In the genomic region with DNA sequence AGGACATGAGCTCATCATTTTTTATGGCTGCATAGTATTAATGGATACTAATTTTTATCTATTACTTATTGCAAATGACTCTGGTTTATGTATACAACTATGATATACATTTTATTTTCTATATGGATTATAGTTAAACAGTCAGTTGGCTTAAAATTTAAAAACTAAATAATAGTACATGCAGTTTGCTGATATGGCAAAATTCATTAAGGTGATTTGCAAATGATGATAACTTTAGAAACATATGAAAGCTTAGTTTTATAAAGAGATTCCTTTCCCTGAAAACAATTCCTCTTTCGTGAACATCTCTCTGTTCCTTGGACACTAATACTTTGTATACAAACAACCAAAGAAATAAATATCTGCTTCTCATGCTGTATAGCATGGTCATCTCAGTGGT, we compare ENCODE assay signal across 19 cellular contexts.
DNase-seq lines count a peak whose midpoint lies in the region; ATAC-seq, FAIRE-seq and TF ChIP-seq lines count a peak whose summit lies in the region.
"Had no signal": no experiment of that assay in that cellular context is flagged by ENCODE, and none has a peak within 500 bp of the region (broad histone marks: within the 10 kb centered on the region; RNA-seq: fewer than 3 reads in every experiment).

No MANE protein-coding gene starts in this region.

- no peak overlapping the region for H4K91ac ChIP-seq in IMR-90 (ENCODE audit: insufficient read depth, low read depth, low read length)

- no peak for TF ChIP-seq RAD21 in A549 (conservative IDR thresholded peaks at IDR 0.05 in 1 of 2, IDR thresholded peaks at IDR 0.05 in 1 of 2)
- TF ChIP-seq RAD21 in IMR-90 (IDR thresholded peaks at IDR 0.05; ENCODE audit: low read length): no peak
- no peak for TF ChIP-seq RAD21 in K562 (CRISPR knock-in tag; conservative IDR thresholded peaks at IDR 0.05 in 1 of 2, IDR thresholded peaks at IDR 0.05 in 1 of 2)

- no peak overlapping the region for H3K14ac ChIP-seq in IMR-90 (replicated peaks; ENCODE audit: low read depth, low read length)

- H3K27me3 ChIP-seq in IMR-90 (ENCODE audit: control insufficient read depth, insufficient read depth, low read length) (no peaks in the 10 kb centered on the region), K562 (ENCODE audit: control insufficient read depth in 2 of 2, insufficient read depth in 2 of 2, low read length in 2 of 2) (no peaks in the 10 kb centered on the region), tibial nerve (no peaks in the 10 kb centered on the region)
- H3K27me3 ChIP-seq: BLaER1 treated with 17β-estradiol and CSF1 and Interleukin-3, amounts not matched to agents 10 nM and 100 nM had no signal

- H3K27ac ChIP-seq in A549 (no peak overlapping the region), IMR-90 (ENCODE audit: insufficient read depth, low read length) (no peak overlapping the region), K562 (ENCODE audit: extremely low read depth, low read depth, low read length) (no peak overlapping the region), caudate nucleus (ENCODE audit: low read depth, low read length) (no peak overlapping the region), tibial nerve (no peak overlapping the region)
- H3K27ac ChIP-seq: BLaER1 treated with 17β-estradiol and CSF1 and Interleukin-3, amounts not matched to agents 10 nM and 100 nM; C4-2B had no signal

- no peak overlapping the region for H4K5ac ChIP-seq in IMR-90 (ENCODE audit: low read depth, low read length)

- 78% methylated on average over 1 of the region's 1 CpG for WGBS in A549 (ENCODE audit: missing lambda C conversion rate)
- no CpG with 5 or more reads among the region's 1 CpG for WGBS in IMR-90 (ENCODE audit: extremely low coverage in 2 of 2, insufficient read length in 1 of 2), 2 experiments
- 3% methylated on average over 1 of the region's 1 CpG for WGBS in K562 (ENCODE audit: insufficient coverage, low coverage, missing lambda C conversion rate)
- 94 to 98% methylated on average over 1 of the region's 1 CpG for WGBS in tibial nerve, 2 donors

- H3K9ac ChIP-seq in IMR-90 (ENCODE audit: low read depth, low read length): no peak overlapping the region
- no peak overlapping the region for H3K9ac ChIP-seq in K562 (ENCODE audit: insufficient read depth in 1 of 2, low read depth in 2 of 2, low read length in 2 of 2)
- H3K9ac ChIP-seq: BLaER1 treated with 17β-estradiol and CSF1 and Interleukin-3, amounts not matched to agents 10 nM and 100 nM had no signal

- H2BK120ac ChIP-seq in IMR-90 (ENCODE audit: low read depth, low read length): no peak overlapping the region

- H2AFZ ChIP-seq in IMR-90 (replicated peaks; ENCODE audit: low read length, poor library complexity): no peak overlapping the region
- H2AFZ ChIP-seq in K562 (ENCODE audit: low read depth, low read length): no peak overlapping the region

- CTCF ChIA-PET in A549 (lab: Yijun Ruan, JAX): interaction anchor here (1.2 kb wide), 1 partner anchor 45 kb away, joined by 3 read pairs; no protein-coding TSS in a partner anchor
- CTCF ChIA-PET in IMR-90 (lab: Yijun Ruan, JAX): interaction anchor here (0.6 kb wide), 1 partner anchor 599 kb away, joined by 4 read pairs; no protein-coding TSS in a partner anchor
- CTCF ChIA-PET in K562 (lab: Yijun Ruan, JAX; ENCODE audit: low intra/inter-chr PET ratio): no interaction called here

- no peak for TF ChIP-seq POLR2A in A549 (IDR thresholded peaks at IDR 0.05; ENCODE audit: low read length)
- TF ChIP-seq POLR2A in IMR-90 (IDR thresholded peaks at IDR 0.05; ENCODE audit: low read depth, low read length): no peak
- TF ChIP-seq POLR2A in K562 (conservative IDR thresholded peaks at IDR 0.05): no peak
- no peak for TF ChIP-seq POLR2A in tibial nerve (IDR thresholded peaks at IDR 0.05)

- no peak overlapping the region for H3K4me2 ChIP-seq in A549
- H3K4me2 ChIP-seq in IMR-90 (ENCODE audit: low read depth, low read length): no peak overlapping the region
- no peak overlapping the region for H3K4me2 ChIP-seq in K562 (ENCODE audit: insufficient read depth, low read length)
- H3K4me2 ChIP-seq: BLaER1 treated with 17β-estradiol and CSF1 and Interleukin-3, amounts not matched to agents 10 nM and 100 nM had no signal

- H3K18ac ChIP-seq in IMR-90 (ENCODE audit: low read depth, low read length): no peak overlapping the region

- H2BK5ac ChIP-seq in IMR-90 (ENCODE audit: low read depth, low read length, poor library complexity, severe bottlenecking): no peak overlapping the region

- TF ChIP-seq EP300 in A549 (IDR thresholded peaks at IDR 0.05): no peak
- TF ChIP-seq EP300 in K562 (IDR thresholded peaks at IDR 0.05; ENCODE audit: low read length): no peak
- TF ChIP-seq EP300 in tibial nerve (IDR thresholded peaks at IDR 0.05): no peak

- no peak for TF ChIP-seq CTCF in A549 (IDR thresholded peaks at IDR 0.05)
- no peak for TF ChIP-seq CTCF in IMR-90 (conservative IDR thresholded peaks at IDR 0.05; ENCODE audit: low read depth, low read length)
- no peak for TF ChIP-seq CTCF in K562 (IDR thresholded peaks at IDR 0.05 in 2 of 3, conservative IDR thresholded peaks at IDR 0.05 in 1 of 3; ENCODE audit: insufficient read depth in 2 of 3, low read depth in 1 of 3, low read length in 3 of 3)
- TF ChIP-seq CTCF in tibial nerve (IDR thresholded peaks at IDR 0.05): no peak

- H3K4me3 ChIP-seq in A549: no peak overlapping the region
- no peak overlapping the region for H3K4me3 ChIP-seq in IMR-90 (ENCODE audit: insufficient read depth, low read depth, low read length)
- H3K4me3 ChIP-seq in K562: no peak overlapping the region
- H3K4me3 ChIP-seq in tibial nerve: no peak overlapping the region
- H3K4me3 ChIP-seq: BLaER1 treated with 17β-estradiol and CSF1 and Interleukin-3, amounts not matched to agents 10 nM and 100 nM had no signal

- no peak overlapping the region for H2AK5ac ChIP-seq in IMR-90 (ENCODE audit: low read depth, low read length)

- no peak overlapping the region for H2BK15ac ChIP-seq in IMR-90 (ENCODE audit: low read depth, low read length)

- no peak overlapping the region for H3K4ac ChIP-seq in IMR-90 (ENCODE audit: low read depth, low read length)

- H3K23ac ChIP-seq in IMR-90 (ENCODE audit: low read depth, low read length): no peak overlapping the region

- H3K4me1 ChIP-seq in A549: no peaks in the 10 kb centered on the region
- no peaks in the 10 kb centered on the region for H3K4me1 ChIP-seq in IMR-90 (ENCODE audit: control insufficient read depth, insufficient read depth, low read length)
- no peaks in the 10 kb centered on the region for H3K4me1 ChIP-seq in K562 (replicated peaks in 1 of 2; ENCODE audit: control insufficient read depth in 2 of 2, insufficient read depth in 2 of 2, low read length in 2 of 2)
- no peaks in the 10 kb centered on the region for H3K4me1 ChIP-seq in tibial nerve
- H3K4me1 ChIP-seq: BLaER1 treated with 17β-estradiol and CSF1 and Interleukin-3, amounts not matched to agents 10 nM and 100 nM; Caco-2 had no signal

- no peak for FAIRE-seq in A549 (lab: Jason Lieb, UNC)
- FAIRE-seq in K562 (lab: Jason Lieb, UNC): no peak
- FAIRE-seq: A204.1, D721Med, GM12891, GM19239 had no signal

- intact Hi-C loops in IMR-90 (cut with micrococcal nuclease) (no loop called here), K562 (cut with micrococcal nuclease) (no loop called here)

- no peaks in the 10 kb centered on the region for H3K9me3 ChIP-seq in A549
- no peaks in the 10 kb centered on the region for H3K9me3 ChIP-seq in IMR-90 (ENCODE audit: control insufficient read depth, insufficient read depth, low read length)
- no peaks in the 10 kb centered on the region; the same call in 1 of the 2 replicates for H3K9me3 ChIP-seq in K562 (replicated peaks; ENCODE audit: control insufficient read depth, insufficient read depth, low read depth, low read length)
- peaks cover 0 to 5% (median 0%) of the 10 kb centered on the region in 4 donors for H3K9me3 ChIP-seq in tibial nerve
- H3K9me3 ChIP-seq: Caco-2 had no signal

- H2BK20ac ChIP-seq in IMR-90 (ENCODE audit: low read depth, low read length): no peak overlapping the region

- no TSS peak for BruUV-seq in IMR-90 (replicated peaks; lab: Mats Ljungman, UMichigan)
- no TSS peak for BruUV-seq in K562 (replicated peaks; lab: Mats Ljungman, UMichigan)

- dilution Hi-C loops in IMR-90 (cut with HindIII; ENCODE audit: low sequenced_read_pairs, unreplicated experiment): no loop called here

- POLR2A ChIA-PET in A549 (lab: Yijun Ruan, JAX) (no interaction called here), IMR-90 (lab: Charles Lee; ENCODE audit: unreplicated experiment) (no interaction called here), K562 (lab: Yijun Ruan, JAX) (no interaction called here)

- in situ Hi-C loops in IMR-90 (cut with MboI; ENCODE audit: low sequenced_read_pairs): no loop called here
- in situ Hi-C loops in K562 (cut with MboI): no loop called here

- ATAC-seq in A549: no peak
- ATAC-seq in IMR-90 (ENCODE audit: low read depth): no peak
- ATAC-seq in K562: no peak
- ATAC-seq: CD8-positive, alpha-beta T cell had no signal

- H4K8ac ChIP-seq in IMR-90 (ENCODE audit: low read depth in 2 of 2, low read length in 2 of 2): no peak overlapping the region

- H3K79me2 ChIP-seq in K562 (ENCODE audit: control insufficient read depth, insufficient read depth, low read length): no peaks in the 10 kb centered on the region

- no peaks in the 10 kb centered on the region for H3K79me1 ChIP-seq in IMR-90 (ENCODE audit: low read depth in 1 of 2, low read length in 2 of 2)

- H3K9me1 ChIP-seq in IMR-90 (ENCODE audit: insufficient read depth, low read length) (no peaks in the 10 kb centered on the region), K562 (ENCODE audit: control insufficient read depth, insufficient read depth, low read length) (no peaks in the 10 kb centered on the region)

- no peaks in the 10 kb centered on the region for H3K36me3 ChIP-seq in IMR-90 (ENCODE audit: control insufficient read depth, insufficient read depth, low read length)
- H3K36me3 ChIP-seq in K562 (ENCODE audit: control insufficient read depth, insufficient read depth, low read length): no peaks in the 10 kb centered on the region
- H3K36me3 ChIP-seq in tibial nerve: no peaks in the 10 kb centered on the region
- H3K36me3 ChIP-seq: BLaER1 treated with 17β-estradiol and CSF1 and Interleukin-3, amounts not matched to agents 10 nM and 100 nM had no signal

- H4K20me1 ChIP-seq in IMR-90 (ENCODE audit: insufficient read depth, low read length) (no peaks in the 10 kb centered on the region), K562 (replicated peaks; ENCODE audit: control insufficient read depth, insufficient read depth, low read length) (no peaks in the 10 kb centered on the region)
- H4K20me1 ChIP-seq: BLaER1 treated with 17β-estradiol and CSF1 and Interleukin-3, amounts not matched to agents 10 nM and 100 nM had no signal

- no peak overlapping the region for H2AK9ac ChIP-seq in IMR-90 (replicated peaks; ENCODE audit: low read depth, low read length, poor library complexity)

- DNase-seq in A549 (ENCODE audit: low read depth in 1 of 2, low spot score in 1 of 2) (no peak), IMR-90 (no peak), K562 (ENCODE audit: extremely low read depth in 1 of 4, low spot score in 3 of 4) (no peak), caudate nucleus (lab: John Stamatoyannopoulos, UW) (no peak), tibial nerve (ENCODE audit: low spot score in 2 of 2) (no peak)
- DNase-seq: 8988T; AML-193; Caco-2; Calu3; CD4-positive, alpha-beta T cell; CD8-positive, alpha-beta T cell; DMS79 treated with DMSO at 0.1 percent for 48 hours; GF-D8 had no signal

- no peak overlapping the region for H3K56ac ChIP-seq in IMR-90 (ENCODE audit: extremely low read depth, insufficient read depth, low read length)

TF ChIP-seq in K562, 482 proteins besides CTCF, POLR2A, EP300 and RAD21 (continues in another document):
- no peak for TF ChIP-seq NCOA6 (IDR thresholded peaks at IDR 0.05)

Comparison
In these comparisons a context has a peak if more than half of its experiments do, and no peak if none do; other contexts are left out.
1. Of the 35 proteins assayed by ChIP-seq in both K562 and A549: peak only in K562: none; only in A549: none; in both: MAFK; in neither: 34.